1 cellular context compared by ENCODE assay signal in the genomic region with DNA sequence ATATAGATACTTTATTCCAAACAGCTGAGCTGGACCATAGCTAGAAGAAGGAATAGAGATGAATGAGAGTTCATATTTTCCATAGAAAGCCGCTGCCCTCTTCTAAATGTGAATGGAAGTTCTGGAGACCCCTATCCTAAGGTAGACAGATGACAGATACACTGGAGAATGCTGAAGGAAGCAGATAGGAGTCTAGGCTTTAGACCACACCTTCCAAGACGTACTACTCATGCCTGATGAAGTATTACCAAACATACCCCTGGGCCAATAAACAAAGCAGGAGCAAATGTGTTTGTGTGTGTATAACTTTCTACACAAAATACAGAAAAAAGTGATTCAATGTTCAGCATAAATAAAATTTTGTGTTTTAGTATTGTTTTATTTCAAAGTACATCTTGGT.
TF ChIP-seq lines count a peak whose summit lies in the region.

No MANE protein-coding gene starts in this region.

TF ChIP-seq in HepG2, 621 proteins besides CTCF, POLR2A, EP300 and RAD21:
- TF ChIP-seq ASH2L (IDR thresholded peaks at IDR 0.05; ENCODE audit: insufficient read length, low read depth, low read length), result no peak
- TF ChIP-seq ZNF317 (CRISPR knock-in tag; IDR thresholded peaks at IDR 0.05), result peak; percentile 78
